Comparison of ENCODE assay signal across 15 cellular contexts in genomic region chr15:70613259-70613658, GRCh38.
DNase-seq lines count a peak whose midpoint lies in the region; ATAC-seq and TF ChIP-seq lines count a peak whose summit lies in the region.
"Had no signal": no experiment of that assay in that cellular context is flagged by ENCODE, and none has a peak within 500 bp of the region (broad histone marks: within the 10 kb centered on the region; RNA-seq: fewer than 3 reads in every experiment).

No MANE protein-coding gene starts in this region.

- TF ChIP-seq EP300 in esophagus muscularis mucosa (IDR thresholded peaks at IDR 0.05) (no peak), ovary (IDR thresholded peaks at IDR 0.05) (no peak)

- H3K4me1 ChIP-seq in esophagus muscularis mucosa (no peaks in the 10 kb centered on the region), ovary (ENCODE audit: insufficient read depth) (peaks cover 5% of the 10 kb centered on the region)
- H3K4me1 ChIP-seq: HAP-1 had no signal

- TF ChIP-seq POLR2A in esophagus muscularis mucosa (IDR thresholded peaks at IDR 0.05; ENCODE audit: low read depth) (no peak), ovary (IDR thresholded peaks at IDR 0.05) (no peak), erythroblast (IDR thresholded peaks at IDR 0.05; ENCODE audit: low read length) (no peak)

- H3K36me3 ChIP-seq in MG63 (no peaks in the 10 kb centered on the region), esophagus muscularis mucosa (no peaks in the 10 kb centered on the region), ovary (no peaks in the 10 kb centered on the region)
- H3K36me3 ChIP-seq: HAP-1 had no signal

- no peak overlapping the region for H3K4me3 Mint-ChIP-seq in endothelial cell (ENCODE audit: unreplicated experiment)
- H3K4me3 Mint-ChIP-seq: B cell; CD4-positive, alpha-beta T cell had no signal

- DNase-seq in MG63 (peak; percentile 60), esophagus muscularis mucosa (ENCODE audit: extremely low spot score) (peak; percentile 45), ovary (peak in 4 of 5 donors; percentile 38 to 65 (median 61)), endothelial cell (ENCODE audit: low spot score) (no peak), SIG-M5 (lab: John Stamatoyannopoulos, UW) (no peak), erythroblast (lab: John Stamatoyannopoulos, UW) (no peak)
- DNase-seq: C1 segment of cervical spinal cord; CD4-positive, alpha-beta T cell; DMS79; GOT3 had no signal

- no peak overlapping the region for H3K4me3 ChIP-seq in MG63
- H3K4me3 ChIP-seq in esophagus muscularis mucosa, result no peak overlapping the region
- H3K4me3 ChIP-seq in ovary, result no peak overlapping the region
- H3K4me3 ChIP-seq: GM12878, HAP-1 had no signal

- H3K27ac ChIP-seq in esophagus muscularis mucosa (replicated peaks in 1 of 4) (no peak overlapping the region), ovary (peak overlapping the region in 1 of 2 donors; percentile 40)

- intact Hi-C loops in esophagus muscularis mucosa (cut with DNase I), result no loop called here
- intact Hi-C loops in ovary (cut with DNase I), result no loop called here

- 92% methylated on average over 2 of the region's 2 CpGs for WGBS in esophagus muscularis mucosa
- WGBS in ovary, 3 donors, result 6 to 28% (median 8%) methylated on average over 2 of the region's 2 CpGs

- H3K27ac Mint-ChIP-seq in endothelial cell (ENCODE audit: unreplicated experiment), result no peak overlapping the region
- H3K27ac Mint-ChIP-seq: B cell; CD4-positive, alpha-beta T cell had no signal

- ATAC-seq in GM21786 (IDR thresholded peaks at IDR 0.05; ENCODE audit: unreplicated experiment), result no peak
- ATAC-seq: GM12878, HepG2 had no signal

- no peaks in the 10 kb centered on the region for H3K36me3 Mint-ChIP-seq in endothelial cell (ENCODE audit: low read depth, unreplicated experiment)

- H3K9me3 ChIP-seq in MG63 (peaks cover 3% of the 10 kb centered on the region; the same call in 1 of the 2 replicates), esophagus muscularis mucosa (no peaks in the 10 kb centered on the region), ovary (no peaks in the 10 kb centered on the region)

- TF ChIP-seq CTCF in esophagus muscularis mucosa (IDR thresholded peaks at IDR 0.05) (no peak), ovary (IDR thresholded peaks at IDR 0.05) (no peak), endothelial cell (IDR thresholded peaks at IDR 0.05; ENCODE audit: unreplicated experiment) (no peak)

- peaks cover 4% of the 10 kb centered on the region for H3K27me3 Mint-ChIP-seq in endothelial cell (ENCODE audit: unreplicated experiment)

- peaks cover 28% of the 10 kb centered on the region for H3K4me1 Mint-ChIP-seq in endothelial cell (ENCODE audit: unreplicated experiment)
- H3K4me1 Mint-ChIP-seq: B cell had no signal

- no peaks in the 10 kb centered on the region for H3K9me3 Mint-ChIP-seq in endothelial cell (ENCODE audit: unreplicated experiment)
- H3K9me3 Mint-ChIP-seq: CD4-positive, alpha-beta T cell had no signal

- H3K27me3 ChIP-seq in MG63, result no peaks in the 10 kb centered on the region
- H3K27me3 ChIP-seq in esophagus muscularis mucosa, result no peaks in the 10 kb centered on the region
- H3K27me3 ChIP-seq in ovary, result no peaks in the 10 kb centered on the region

Comparison
In these comparisons a context has a peak if more than half of its experiments do, and no peak if none do; other contexts are left out.
1. DNase-seq: peak in MG63 (single experiment), esophagus muscularis mucosa (single experiment) and ovary (4 of 5); none in endothelial cell (single experiment), SIG-M5 (single experiment) and erythroblast (0 of 2).